ENCODE assay signal across 1 cellular context in the genomic region with DNA sequence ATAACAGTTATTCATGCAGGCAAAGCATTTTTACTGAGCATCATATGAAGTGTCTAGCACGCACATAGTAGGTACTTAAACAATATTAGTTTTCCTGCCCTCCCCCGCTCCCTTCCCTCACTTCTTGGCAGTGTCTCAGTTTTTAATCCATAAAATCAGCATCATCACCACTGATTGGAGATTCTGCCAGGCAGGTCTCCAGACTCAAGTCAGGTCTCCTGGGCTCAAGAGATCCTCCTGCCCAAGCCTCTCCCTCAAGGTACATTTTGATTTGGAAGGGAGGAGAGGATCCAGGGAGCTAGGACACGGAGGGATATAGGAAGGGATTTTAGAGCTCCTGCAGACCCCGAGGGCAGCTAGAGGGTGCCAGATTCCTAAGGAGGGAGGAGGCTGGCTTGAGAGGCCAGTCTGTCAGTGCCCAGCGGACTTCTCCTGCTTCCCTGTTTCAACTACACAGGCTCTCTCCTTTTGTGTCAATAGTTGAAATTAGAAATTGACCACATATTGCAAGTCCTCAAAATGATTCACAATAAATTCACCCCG.
TF ChIP-seq lines count a peak whose summit lies in the region.

No MANE protein-coding gene starts in this region.

TF ChIP-seq in H1, 55 proteins besides CTCF, POLR2A, EP300 and RAD21 (continued from another document):
- TF ChIP-seq RXRA (IDR thresholded peaks at IDR 0.05; ENCODE audit: insufficient read depth, low read depth, low read length): no peak
